ENCODE assay signal across 1 cellular context in the genomic region with DNA sequence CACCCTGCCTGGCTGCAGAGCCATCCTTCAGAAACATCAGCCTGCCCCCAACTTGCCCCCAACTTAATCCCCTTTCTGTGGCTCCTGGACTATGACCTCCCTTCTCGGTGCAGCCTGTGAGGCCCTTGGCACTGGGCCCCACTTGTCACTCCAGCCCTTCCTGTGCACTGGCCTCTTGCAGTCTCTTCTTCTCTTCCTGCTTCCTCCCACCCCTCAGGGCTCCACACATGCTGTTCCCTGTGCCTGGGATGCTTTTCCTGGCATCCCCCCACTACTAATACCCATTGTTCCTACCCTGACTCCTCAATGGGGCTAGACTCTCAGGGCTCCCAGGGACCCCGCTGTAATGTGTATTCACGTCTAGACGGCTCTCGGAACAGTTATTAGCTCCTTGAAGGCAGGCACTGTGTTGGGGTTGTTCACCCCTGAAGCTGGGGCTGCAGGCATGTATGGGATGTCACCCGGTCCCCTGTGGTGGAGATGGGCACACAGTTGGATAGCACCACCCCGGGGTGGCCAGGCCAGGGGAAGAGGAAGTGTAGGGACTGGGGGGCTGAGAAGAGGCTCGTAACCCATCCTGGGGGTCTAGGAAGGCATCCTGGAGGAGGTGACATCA.
TF ChIP-seq lines count a peak whose summit lies in the region.

No MANE protein-coding gene starts in this region.

TF ChIP-seq in HepG2, 621 proteins besides CTCF, POLR2A, EP300 and RAD21 (continued from another document):
- TF ChIP-seq RXRA (CRISPR knock-in tag; IDR thresholded peaks at IDR 0.05): peak; percentile 29; the same call in 1 of the 2 replicates
- TF ChIP-seq ZNF605 (CRISPR knock-in tag; IDR thresholded peaks at IDR 0.05): 0 out of 2 replicates have a peak, but pooled peaks have one; percentile 33
- 0 out of 2 replicates have a peak, but pooled peaks have one; percentile 44 for TF ChIP-seq THAP11 (CRISPR knock-in tag; IDR thresholded peaks at IDR 0.05)
- peak; percentile 25; the same call in 1 of the 2 replicates for TF ChIP-seq HDAC2 (CRISPR knock-in tag; IDR thresholded peaks at IDR 0.05)
- TF ChIP-seq PHF21A (CRISPR knock-in tag; IDR thresholded peaks at IDR 0.05): 0 out of 2 replicates have a peak, but pooled peaks have one; percentile 14
- TF ChIP-seq ZNF264 (CRISPR knock-in tag; IDR thresholded peaks at IDR 0.05): no peak
- no peak for TF ChIP-seq SOX6 (IDR thresholded peaks at IDR 0.05)
- peak; percentile 30; the same call in 1 of the 2 replicates for TF ChIP-seq SOX6 (CRISPR knock-in tag; IDR thresholded peaks at IDR 0.05)
- peak; percentile 95 for TF ChIP-seq KDM1A (CRISPR knock-in tag; IDR thresholded peaks at IDR 0.05)
- peak; percentile 89; the same call in 1 of the 2 replicates for TF ChIP-seq RCOR2 (CRISPR knock-in tag; IDR thresholded peaks at IDR 0.05)
